In the genomic region with DNA sequence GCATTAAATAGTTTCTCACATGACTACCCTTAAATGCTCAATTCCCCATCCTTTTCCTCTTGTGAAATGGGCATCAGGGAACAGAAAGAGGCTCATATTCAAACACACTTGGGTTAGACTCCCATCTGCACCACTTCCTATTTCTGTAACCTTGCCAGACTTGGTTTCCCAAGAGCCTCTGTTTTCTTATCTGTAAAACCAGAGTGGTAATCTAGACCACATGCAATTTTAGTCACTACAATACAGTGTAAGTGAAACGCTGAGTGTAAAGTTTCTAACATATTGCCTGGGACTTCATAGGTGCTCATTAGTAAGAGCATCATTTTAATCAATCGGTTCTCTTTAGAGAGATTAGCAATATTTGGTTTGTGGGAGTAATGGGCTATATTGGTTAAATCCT, we compare ENCODE assay signal across 21 cellular contexts.
DNase-seq lines count a peak whose midpoint lies in the region; TF ChIP-seq lines count a peak whose summit lies in the region.
"Had no signal": no experiment of that assay in that cellular context is flagged by ENCODE, and none has a peak within 500 bp of the region (broad histone marks: within the 10 kb centered on the region; RNA-seq: fewer than 3 reads in every experiment).

No MANE protein-coding gene starts in this region.

- H3K27me3 Mint-ChIP-seq in type B pancreatic cell: peaks cover 6% of the 10 kb centered on the region
- H3K27me3 Mint-ChIP-seq: CD4-positive, CD25-positive, alpha-beta regulatory T cell had no signal

- H3K36me3 ChIP-seq in cardiac muscle cell (no peaks in the 10 kb centered on the region), left ventricle myocardium inferior (no peaks in the 10 kb centered on the region), tibial artery (no peaks in the 10 kb centered on the region)

- TF ChIP-seq CTCF in cardiac muscle cell (IDR thresholded peaks at IDR 0.05; ENCODE audit: low read depth, low read length) (no peak), left ventricle myocardium inferior (IDR thresholded peaks at IDR 0.05; ENCODE audit: borderline replicate concordance) (no peak), NB4 (IDR thresholded peaks at IDR 0.05; ENCODE audit: low read depth, low read length) (no peak), type B pancreatic cell (conservative IDR thresholded peaks at IDR 0.05) (no peak), tibial artery (IDR thresholded peaks at IDR 0.05) (no peak)

- intact Hi-C loops in left ventricle myocardium inferior (cut with micrococcal nuclease) (no loop called here), tibial artery (cut with DNase I; ENCODE audit: low total_unique reads) (no loop called here)

- TF ChIP-seq POLR2A in NB4 (IDR thresholded peaks at IDR 0.05; ENCODE audit: extremely low read depth, insufficient read length): no peak

- H3K27ac ChIP-seq in cardiac muscle cell: peak overlapping the region; percentile 42
- no peak overlapping the region for H3K27ac ChIP-seq in left ventricle myocardium inferior (replicated peaks)
- H3K27ac ChIP-seq in tibial artery: no peak overlapping the region
- H3K27ac ChIP-seq: 22Rv1 had no signal

- H3K4me1 ChIP-seq in cardiac muscle cell (ENCODE audit: low read depth): peaks cover 84% of the 10 kb centered on the region
- no peaks in the 10 kb centered on the region for H3K4me1 ChIP-seq in left ventricle myocardium inferior
- no peaks in the 10 kb centered on the region for H3K4me1 ChIP-seq in tibial artery

- H3K27me3 ChIP-seq in cardiac muscle cell (no peaks in the 10 kb centered on the region), left ventricle myocardium inferior (ENCODE audit: low read depth) (no peaks in the 10 kb centered on the region), tibial artery (no peaks in the 10 kb centered on the region)

- no peaks in the 10 kb centered on the region for H3K9me3 Mint-ChIP-seq in type B pancreatic cell

- H3K36me3 Mint-ChIP-seq in type B pancreatic cell: no peaks in the 10 kb centered on the region
- H3K36me3 Mint-ChIP-seq: T-cell had no signal

- peak in 1 of 2 donors; percentile 0 for DNase-seq in cardiac muscle cell (ENCODE audit: low read depth in 1 of 2, low spot score in 1 of 2)
- no peak for DNase-seq in left ventricle myocardium inferior
- DNase-seq in NB4 (ENCODE audit: low read depth): peak; percentile 40
- peak; percentile 58 for DNase-seq in SKM-1 (lab: John Stamatoyannopoulos, UW; ENCODE audit: unreplicated experiment)
- no peak for DNase-seq in type B pancreatic cell (ENCODE audit: extremely low spot score, unreplicated experiment)
- no peak for DNase-seq in dermis blood vessel endothelial cell
- no peak for DNase-seq in tibial artery
- DNase-seq in NCI-H2171 treated with DMSO at 0.1 percent for 48 hours (lab: John Stamatoyannopoulos, UW): no peak
- DNase-seq: CD4-positive, CD25-positive, alpha-beta regulatory T cell; DMS153; Karpas-422; MM.1S; NCI-H1417; NCI-H187; NCI-H2107; NCI-H226; NCI-H524; Right ventricle myocardium superior; T-cell had no signal

- H3K9me3 ChIP-seq in cardiac muscle cell (ENCODE audit: low read depth) (no peaks in the 10 kb centered on the region), left ventricle myocardium inferior (replicated peaks) (no peaks in the 10 kb centered on the region), tibial artery (no peaks in the 10 kb centered on the region)

- H3K4me1 Mint-ChIP-seq in type B pancreatic cell (ENCODE audit: unreplicated experiment): peaks cover 32% of the 10 kb centered on the region
- H3K4me1 Mint-ChIP-seq: CD4-positive, CD25-positive, alpha-beta regulatory T cell; T-cell had no signal

- H3K4me3 Mint-ChIP-seq in type B pancreatic cell: no peak overlapping the region
- H3K4me3 Mint-ChIP-seq: CD4-positive, CD25-positive, alpha-beta regulatory T cell; T-cell had no signal

- H3K4me3 ChIP-seq in cardiac muscle cell (no peak overlapping the region), left ventricle myocardium inferior (no peak overlapping the region), NB4 (ENCODE audit: low read depth, low read length) (no peak overlapping the region), tibial artery (no peak overlapping the region)
- H3K4me3 ChIP-seq: GM12878 had no signal

- no peak overlapping the region for H3K27ac Mint-ChIP-seq in type B pancreatic cell
- H3K27ac Mint-ChIP-seq: CD4-positive, CD25-positive, alpha-beta regulatory T cell; T-cell had no signal

Comparison
In these comparisons a context has a peak if more than half of its experiments do, and no peak if none do; other contexts are left out.
1. DNase-seq: peak in NB4 (single experiment) and SKM-1 (single experiment); none in left ventricle myocardium inferior (single experiment), type B pancreatic cell (single experiment), dermis blood vessel endothelial cell (single experiment), tibial artery (0 of 2) and NCI-H2171 treated with DMSO at 0.1 percent for 48 hours (single experiment).